In genomic region chr7:70835658-70836057, GRCh38 we compare ENCODE assay signal across 33 cellular contexts.
"Had no signal": no experiment of that assay in that cellular context is flagged by ENCODE, and none has a peak within 500 bp of the region (broad histone marks: within the 10 kb centered on the region; RNA-seq: fewer than 3 reads in every experiment).

No MANE protein-coding gene starts in this region.

- H3K27me3 Mint-ChIP-seq: activated CD4-positive, alpha-beta T cell treated with anti-CD3 and anti-CD28 coated beads for 36 hours had no signal

- H3K9me3 Mint-ChIP-seq: activated CD4-positive, alpha-beta T cell treated with anti-CD3 and anti-CD28 coated beads, Interleukin-2, amount 10 ng/mL, durations not matched to agents 7 days and 5 days; activated naive CD8-positive, alpha-beta T cell treated with anti-CD3 and anti-CD28 coated beads for 36 hours; activated T-cell treated with anti-CD3 and anti-CD28 coated beads, Interleukin-2, amount 50 U/mL, for 4 hours; activated T-helper 1 cell treated with anti-CD3 and anti-CD28 coated beads, Interleukin-12 subunit alpha, Interleukin-12 subunit beta, Interleukin-2, Interleukin-4 antibody, amounts not matched to agents 30 ng/mL and 10 ng/mL and 1 ng/mL, durations not matched to agents 14 hours and 24 hours and 36 hours had no signal

- H3K9me3 ChIP-seq: Peyer's patch, SJSA1, SK-N-SH had no signal

- H3K9me2 ChIP-seq: SK-N-SH had no signal

- H3K4me1 Mint-ChIP-seq: activated CD4-positive, alpha-beta T cell treated with anti-CD3 and anti-CD28 coated beads for 36 hours; activated CD4-positive, alpha-beta T cell treated with anti-CD3 and anti-CD28 coated beads, Interleukin-2, amount 10 ng/mL, durations not matched to agents 7 days and 5 days; activated naive CD8-positive, alpha-beta T cell treated with anti-CD3 and anti-CD28 coated beads for 36 hours had no signal

- H3K4me3 ChIP-seq: K562, Peyer's patch, SJSA1 had no signal

- DNase-seq: activated CD4-positive, alpha-beta T cell treated with anti-CD3 and anti-CD28 coated beads for 36 hours; activated CD4-positive, alpha-beta T cell treated with anti-CD3 and anti-CD28 coated beads, Interleukin-2, amount 10 ng/mL, durations not matched to agents 7 days and 5 days; activated CD4-positive, alpha-beta T cell treated with anti-CD3 and anti-CD28 coated beads, Interleukin-2, amount 50 U/mL, for 48 hours; activated CD8-positive, alpha-beta memory T cell treated with anti-CD3 and anti-CD28 coated beads, Interleukin-2, amount 50 U/mL, for 4 hours; activated effector memory CD4-positive, alpha-beta T cell treated with Interleukin-2 at 50 U/mL for 16 hours; activated naive CD4-positive, alpha-beta T cell; activated naive CD4-positive, alpha-beta T cell treated with anti-CD3 and anti-CD28 coated beads, Interleukin-2, amount 50 U/mL, for 16 hours; activated naive CD8-positive, alpha-beta T cell treated with anti-CD3 and anti-CD28 coated beads for 36 hours; activated T-cell treated with anti-CD3 and anti-CD28 coated beads for 4 hours; activated T-cell treated with anti-CD3 and anti-CD28 coated beads, Interleukin-2, amount 50 U/mL, for 4 hours; amniotic stem cell; aorta; brain microvascular endothelial cell; central memory CD4-positive, alpha-beta T cell; NCI-H1105; NCI-H1436; NCI-H1694 treated with DMSO at 0.1 percent for 48 hours; NCI-H2029; NCI-H345; NCI-H526; NCI-H748 treated with DMSO at 0.1 percent for 48 hours; NK-92 treated with Interleukin-12 subunit alpha and Interleukin-12 subunit beta, amount 100 ng/mL, for 24 hours; PC-3; Peyer's patch; RPMI8226; SHP77 treated with DMSO at 0.1 percent for 48 hours; SK-N-SH had no signal

- H3K36me3 Mint-ChIP-seq: activated naive CD8-positive, alpha-beta T cell treated with anti-CD3 and anti-CD28 coated beads for 36 hours had no signal

- H3K27me3 ChIP-seq: brain microvascular endothelial cell, Peyer's patch, SJSA1 had no signal

- H3K9ac ChIP-seq: SK-N-SH had no signal

- H3K4me3 Mint-ChIP-seq: activated CD4-positive, alpha-beta T cell treated with anti-CD3 and anti-CD28 coated beads for 36 hours; activated CD4-positive, alpha-beta T cell treated with anti-CD3 and anti-CD28 coated beads, Interleukin-2, amount 10 ng/mL, durations not matched to agents 7 days and 5 days; activated naive CD8-positive, alpha-beta T cell treated with anti-CD3 and anti-CD28 coated beads for 36 hours; activated T-cell treated with anti-CD3 and anti-CD28 coated beads, Interleukin-2, amount 50 U/mL, for 4 hours; activated T-helper 1 cell treated with anti-CD3 and anti-CD28 coated beads, Interleukin-12 subunit alpha, Interleukin-12 subunit beta, Interleukin-2, Interleukin-4 antibody, amounts not matched to agents 30 ng/mL and 10 ng/mL and 1 ng/mL, durations not matched to agents 14 hours and 24 hours and 36 hours; T-helper 1 cell treated with Interleukin-12 subunit alpha and Interleukin-12 subunit beta and Interleukin-4 antibody, amounts not matched to agents 30 μg/mL and 1 μg/mL, for 36 hours; T-helper 2 cell treated with Interferon-gamma antibody and Interleukin-4, amounts not matched to agents 5 μg/mL and 100 μg/mL, for 36 hours had no signal

- H3K4me1 ChIP-seq: Peyer's patch, SJSA1 had no signal

- H3K4me2 ChIP-seq: SK-N-SH had no signal

- H3K36me3 ChIP-seq: brain microvascular endothelial cell, Peyer's patch, SJSA1 had no signal

- ATAC-seq: activated CD4-positive, alpha-beta T cell treated with anti-CD3 and anti-CD28 coated beads for 36 hours; activated CD4-positive, CD25-positive, alpha-beta regulatory T cell treated with anti-CD3 and anti-CD28 coated beads, Interleukin-2, amount 50 U/mL, for 24 hours; activated T-cell treated with anti-CD3 and anti-CD28 coated beads, Interleukin-2, amount 50 U/mL, for 4 hours; K562; PC-3 had no signal

- H3K27ac ChIP-seq: brain microvascular endothelial cell, Peyer's patch, SJSA1 had no signal

- H3K27ac Mint-ChIP-seq: activated CD4-positive, alpha-beta T cell treated with anti-CD3 and anti-CD28 coated beads for 36 hours; activated CD4-positive, alpha-beta T cell treated with anti-CD3 and anti-CD28 coated beads, Interleukin-2, amount 10 ng/mL, durations not matched to agents 7 days and 5 days; activated naive CD8-positive, alpha-beta T cell treated with anti-CD3 and anti-CD28 coated beads for 36 hours; activated T-helper 1 cell treated with anti-CD3 and anti-CD28 coated beads, Interleukin-12 subunit alpha, Interleukin-12 subunit beta, Interleukin-2, Interleukin-4 antibody, amounts not matched to agents 30 ng/mL and 10 ng/mL and 1 ng/mL, durations not matched to agents 14 hours and 24 hours and 36 hours; T-helper 1 cell treated with Interleukin-12 subunit alpha and Interleukin-12 subunit beta and Interleukin-4 antibody, amounts not matched to agents 30 μg/mL and 1 μg/mL, for 36 hours; T-helper 2 cell treated with Interferon-gamma antibody and Interleukin-4, amounts not matched to agents 5 μg/mL and 100 μg/mL, for 36 hours had no signal
